In genomic region chr11:19738124-19738523, GRCh38 we compare ENCODE assay signal across 26 cellular contexts. TPM values are rescaled to one million over a fixed set of nuclear protein-coding genes. Genes with fewer than 3 reads are reported as not detected.
DNase-seq lines count a peak whose midpoint lies in the region; ATAC-seq and TF ChIP-seq lines count a peak whose summit lies in the region.
"Had no signal": no experiment of that assay in that cellular context is flagged by ENCODE, and none has a peak within 500 bp of the region (broad histone marks: within the 10 kb centered on the region; RNA-seq: fewer than 3 reads in every experiment).

No MANE protein-coding gene starts in this region.

- intact Hi-C loops in esophagus muscularis mucosa (cut with DNase I) (no loop called here), tibial artery (cut with DNase I; ENCODE audit: low total_unique reads) (no loop called here)

- H3K9me3 ChIP-seq in esophagus muscularis mucosa (no peaks in the 10 kb centered on the region), tibial artery (no peaks in the 10 kb centered on the region), suprapubic skin (no peaks in the 10 kb centered on the region)
- H3K9me3 ChIP-seq: BLaER1 treated with 17β-estradiol and CSF1 and Interleukin-3, amounts not matched to agents 10 nM and 100 nM; right lobe of liver had no signal

- no peak for TF ChIP-seq EP300 in esophagus muscularis mucosa (IDR thresholded peaks at IDR 0.05)
- no peak for TF ChIP-seq EP300 in suprapubic skin (IDR thresholded peaks at IDR 0.05)

- TF ChIP-seq CTCF in esophagus muscularis mucosa (IDR thresholded peaks at IDR 0.05) (no peak), tibial artery (IDR thresholded peaks at IDR 0.05) (no peak), suprapubic skin (IDR thresholded peaks at IDR 0.05) (no peak)

- H3K27ac ChIP-seq in esophagus muscularis mucosa (replicated peaks in 1 of 4) (peak overlapping the region in 3 of 4 donors; percentile 8 to 69 (median 16)), tibial artery (peak overlapping the region; percentile 25 to 98), suprapubic skin (no peak overlapping the region)
- H3K27ac ChIP-seq: BLaER1 treated with 17β-estradiol and CSF1 and Interleukin-3, amounts not matched to agents 10 nM and 100 nM; foreskin keratinocyte; right lobe of liver; WERI-Rb-1 had no signal

- H3K4me1 ChIP-seq in esophagus muscularis mucosa (peaks cover 39 to 98% (median 80%) of the 10 kb centered on the region in 4 donors), tibial artery (peaks cover 7 to 96% (median 61%) of the 10 kb centered on the region in 4 donors), suprapubic skin (peaks cover 8% of the 10 kb centered on the region)
- H3K4me1 ChIP-seq: foreskin keratinocyte, right lobe of liver had no signal

- 39% methylated on average over 3 of the region's 3 CpGs for WGBS in esophagus muscularis mucosa
- 36% methylated on average over 2 of the region's 3 CpGs for WGBS in suprapubic skin

- DNase-seq in NCI-H1694 (lab: John Stamatoyannopoulos, UW), result peak; percentile 97
- peak; percentile 45 for DNase-seq in NCI-H69 (lab: John Stamatoyannopoulos, UW)
- DNase-seq in esophagus muscularis mucosa (ENCODE audit: extremely low spot score), result no peak
- DNase-seq in tibial artery, result no peak
- DNase-seq in dermis blood vessel endothelial cell, result no peak
- DNase-seq in suprapubic skin (ENCODE audit: low spot score in 2 of 2), result no peak
- DNase-seq: activated CD4-positive, alpha-beta T cell treated with anti-CD3 and anti-CD28 coated beads for 4 hours; activated CD8-positive, alpha-beta memory T cell treated with anti-CD3 and anti-CD28 coated beads for 24 hours; activated effector memory CD4-positive, alpha-beta T cell treated with Interleukin-2 at 50 U/mL for 16 hours; anterior cingulate cortex; caudate nucleus; foreskin keratinocyte; Kasumi-1; NCI-H1436 treated with DMSO at 0.1 percent for 48 hours; NCI-H2107; NCI-H510A treated with DMSO at 0.1 percent for 48 hours; right lobe of liver; SIG-M5; stimulated activated CD8-positive, alpha-beta memory T cell treated with anti-CD3 and anti-CD28 coated beads, Interleukin-4, amount 100 ng/mL, for 48 hours; stimulated activated naive CD8-positive, alpha-beta T cell treated with anti-CD3 and anti-CD28 coated beads, Interleukin-15, amount 100 ng/mL, for 72 hours; trophoblast cell; WERI-Rb-1 had no signal

- TF ChIP-seq POLR2A in esophagus muscularis mucosa (IDR thresholded peaks at IDR 0.05; ENCODE audit: low read depth) (no peak), suprapubic skin (IDR thresholded peaks at IDR 0.05) (no peak)

- H3K27me3 ChIP-seq in esophagus muscularis mucosa (no peaks in the 10 kb centered on the region), tibial artery (no peaks in the 10 kb centered on the region), suprapubic skin (no peaks in the 10 kb centered on the region)
- H3K27me3 ChIP-seq: BLaER1 treated with 17β-estradiol and CSF1 and Interleukin-3, amounts not matched to agents 10 nM and 100 nM; right lobe of liver had no signal

- H3K4me3 ChIP-seq in esophagus muscularis mucosa (no peak overlapping the region), tibial artery (no peak overlapping the region), suprapubic skin (no peak overlapping the region)
- H3K4me3 ChIP-seq: BLaER1 treated with 17β-estradiol and CSF1 and Interleukin-3, amounts not matched to agents 10 nM and 100 nM; right lobe of liver had no signal

- H3K36me3 ChIP-seq in esophagus muscularis mucosa (no peaks in the 10 kb centered on the region), tibial artery (no peaks in the 10 kb centered on the region), suprapubic skin (no peaks in the 10 kb centered on the region)
- H3K36me3 ChIP-seq: BLaER1 treated with 17β-estradiol and CSF1 and Interleukin-3, amounts not matched to agents 10 nM and 100 nM; right lobe of liver; WERI-Rb-1 had no signal

- no peak for ATAC-seq in HG03175 (IDR thresholded peaks at IDR 0.05; ENCODE audit: unreplicated experiment)
- ATAC-seq: esophagus mucosa; foreskin keratinocyte; HCT116; right lobe of liver; stimulated activated naive CD8-positive, alpha-beta T cell treated with anti-CD3 and anti-CD28 coated beads, Interleukin-15, amount 100 ng/mL, for 72 hours had no signal

RNA-seq across cellular contexts. Expression of gene NAV2, which starts 25.5 kb away (rescaled TPM):
- 10 to 100 TPM; 21.9 to 57.0 (median 37.5) TPM for total RNA-seq in esophagus muscularis mucosa
- total RNA-seq in dermis blood vessel endothelial cell, result 6.8 and 10.0 TPM in 2 replicates
- total RNA-seq in suprapubic skin, result 10 to 100 TPM in 3 of 4 donors, 1 to 10 TPM in 1; 9.1 to 34.7 (median 22.2) TPM

Comparison
In these comparisons a context has a peak if more than half of its experiments do, and no peak if none do; other contexts are left out.
1. DNase-seq: peak in NCI-H1694 (single experiment) and NCI-H69 (single experiment); none in esophagus muscularis mucosa (single experiment), tibial artery (0 of 2), dermis blood vessel endothelial cell (single experiment) and suprapubic skin (0 of 2).